In genomic region chr10:61000769-61001730, GRCh38 we compare ENCODE assay signal across 1 cellular context.
TF ChIP-seq lines count a peak whose summit lies in the region.

No MANE protein-coding gene starts in this region.

TF ChIP-seq in HepG2, 621 proteins besides CTCF, POLR2A, EP300 and RAD21 (continued from another document and continues in another):
- TF ChIP-seq STAT6 (CRISPR knock-in tag; IDR thresholded peaks at IDR 0.05; ENCODE audit: borderline replicate concordance): no peak
- TF ChIP-seq PRMT3 (CRISPR knock-in tag; IDR thresholded peaks at IDR 0.05; ENCODE audit: borderline replicate concordance, low read depth): no peak
- TF ChIP-seq RFX3 (CRISPR knock-in tag; IDR thresholded peaks at IDR 0.05): no peak
- no peak for TF ChIP-seq ZBTB44 (CRISPR knock-in tag; IDR thresholded peaks at IDR 0.05)
- no peak for TF ChIP-seq ZNF746 (CRISPR knock-in tag; IDR thresholded peaks at IDR 0.05)
- no peak for TF ChIP-seq HMGXB3 (CRISPR knock-in tag; IDR thresholded peaks at IDR 0.05; ENCODE audit: borderline replicate concordance)
- TF ChIP-seq ZNF329 (CRISPR knock-in tag; IDR thresholded peaks at IDR 0.05; ENCODE audit: low read depth): no peak
- 0 out of 2 replicates have a peak, but pooled peaks have one; percentile 22 for TF ChIP-seq HDAC2 (CRISPR knock-in tag; IDR thresholded peaks at IDR 0.05)
- peak; percentile 88 for TF ChIP-seq PITX1 (CRISPR knock-in tag; IDR thresholded peaks at IDR 0.05)
- TF ChIP-seq ZNF276 (CRISPR knock-in tag; IDR thresholded peaks at IDR 0.05; ENCODE audit: low read depth): no peak
- no peak for TF ChIP-seq ZNF230 (CRISPR knock-in tag; IDR thresholded peaks at IDR 0.05)
- no peak for TF ChIP-seq NFE2L1 (CRISPR knock-in tag; IDR thresholded peaks at IDR 0.05; ENCODE audit: borderline replicate concordance)
- TF ChIP-seq MAZ (IDR thresholded peaks at IDR 0.05; ENCODE audit: borderline replicate concordance, low read depth, low read length): no peak
- 0 out of 2 replicates have a peak, but pooled peaks have one; percentile 66 for TF ChIP-seq MAZ (CRISPR knock-in tag; IDR thresholded peaks at IDR 0.05; ENCODE audit: low read depth)
- TF ChIP-seq TBX3 (IDR thresholded peaks at IDR 0.05; ENCODE audit: borderline replicate concordance): no peak
- no peak for TF ChIP-seq NFIB (CRISPR knock-in tag; IDR thresholded peaks at IDR 0.05; ENCODE audit: borderline replicate concordance)
- no peak for TF ChIP-seq ZNF572 (CRISPR knock-in tag; IDR thresholded peaks at IDR 0.05)
- no peak for TF ChIP-seq MXD3 (CRISPR knock-in tag; IDR thresholded peaks at IDR 0.05)
- TF ChIP-seq CHD2 (IDR thresholded peaks at IDR 0.05; ENCODE audit: low read depth, low read length): no peak
- TF ChIP-seq XRCC5 (optimal IDR thresholded peaks at IDR 0.05; ENCODE audit: low read length): peak; percentile 15
- TF ChIP-seq AHDC1 (CRISPR knock-in tag; IDR thresholded peaks at IDR 0.05; ENCODE audit: borderline replicate concordance): no peak
- no peak for TF ChIP-seq NR2C2 (CRISPR knock-in tag; IDR thresholded peaks at IDR 0.05; ENCODE audit: borderline replicate concordance)
- no peak for TF ChIP-seq ZNF18 (CRISPR knock-in tag; IDR thresholded peaks at IDR 0.05; ENCODE audit: insufficient replicate concordance)
- TF ChIP-seq ZNF883 (CRISPR knock-in tag; IDR thresholded peaks at IDR 0.05; ENCODE audit: not compliant biosample characterization): no peak
- TF ChIP-seq MED13 (CRISPR knock-in tag; IDR thresholded peaks at IDR 0.05): 0 out of 2 replicates have a peak, but pooled peaks have one; percentile 55
- TF ChIP-seq MYC (CRISPR knock-in tag; IDR thresholded peaks at IDR 0.05; ENCODE audit: borderline replicate concordance): no peak
- TF ChIP-seq ZNF124 (CRISPR knock-in tag; IDR thresholded peaks at IDR 0.05): no peak
- TF ChIP-seq ZNF333 (CRISPR knock-in tag; IDR thresholded peaks at IDR 0.05; ENCODE audit: borderline replicate concordance): no peak
- peak; percentile 25; the same call in 1 of the 2 replicates for TF ChIP-seq ZNF580 (CRISPR knock-in tag; IDR thresholded peaks at IDR 0.05; ENCODE audit: borderline replicate concordance, low read depth)
- TF ChIP-seq ZNF768 (CRISPR knock-in tag; IDR thresholded peaks at IDR 0.05): 0 out of 2 replicates have a peak, but pooled peaks have one; percentile 16
- no peak for TF ChIP-seq TP53 (CRISPR knock-in tag; conservative IDR thresholded peaks at IDR 0.05)
- TF ChIP-seq HMG20A (CRISPR knock-in tag; IDR thresholded peaks at IDR 0.05; ENCODE audit: borderline replicate concordance): no peak
- 0 out of 2 replicates have a peak, but pooled peaks have one; percentile 54 for TF ChIP-seq KLF13 (CRISPR knock-in tag; IDR thresholded peaks at IDR 0.05)
- no peak for TF ChIP-seq ZNF367 (CRISPR knock-in tag; IDR thresholded peaks at IDR 0.05; ENCODE audit: borderline replicate concordance)
